ENCODE assay signal across 20 cellular contexts in the genomic region with DNA sequence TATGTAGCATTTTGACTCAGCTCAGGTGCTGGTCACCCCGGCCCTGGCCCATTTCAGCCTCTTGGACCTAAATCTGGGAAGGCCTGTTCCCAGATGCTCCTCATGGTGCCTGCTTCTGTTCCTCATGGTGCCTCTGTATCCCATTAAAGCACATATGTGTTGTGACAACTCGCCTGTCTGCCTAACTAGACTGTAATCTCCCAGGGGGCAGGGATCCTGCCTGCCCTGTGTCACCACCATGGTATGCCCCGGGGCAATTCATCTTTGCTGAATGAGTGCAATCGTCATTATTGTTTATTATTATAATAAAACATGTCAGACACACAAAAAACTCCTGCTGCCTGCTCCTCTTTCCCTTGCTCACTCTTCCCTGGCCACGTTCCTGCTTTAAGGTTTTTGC.
"Had no signal": no experiment of that assay in that cellular context is flagged by ENCODE, and none has a peak within 500 bp of the region (broad histone marks: within the 10 kb centered on the region; RNA-seq: fewer than 3 reads in every experiment).

No MANE protein-coding gene starts in this region.

- H3K4me1 ChIP-seq: gastroesophageal sphincter, heart left ventricle, upper lobe of right lung had no signal

- ATAC-seq: activated T-cell treated with anti-CD3 and anti-CD28 coated beads, Interleukin-2, amount 50 U/mL, for 72 hours; gastroesophageal sphincter; heart left ventricle; left cardiac atrium; sciatic nerve; stimulated activated naive B cell treated with anti-CD40 and anti-IgM and Interleukin-4, amounts not matched to agents 10 μg/mL and 1 μg/mL and 100 μg/mL, for 72 hours; upper lobe of right lung had no signal

- H3K36me3 ChIP-seq: cardiac muscle cell, gastroesophageal sphincter, heart left ventricle, upper lobe of right lung had no signal

- DNase-seq: activated CD4-positive, alpha-beta memory T cell treated with anti-CD3 and anti-CD28 coated beads, Interleukin-2, amount 10 ng/mL, durations not matched to agents 7 days and 5 days; activated CD4-positive, alpha-beta T cell treated with anti-CD3 and anti-CD28 coated beads for 4 hours; activated CD4-positive, CD25-positive, alpha-beta regulatory T cell; activated effector memory CD4-positive, alpha-beta T cell treated with Interleukin-2 at 50 U/mL for 16 hours; activated naive CD4-positive, alpha-beta T cell treated with anti-CD3 and anti-CD28 coated beads for 36 hours; activated naive CD8-positive, alpha-beta T cell treated with anti-CD3 and anti-CD28 coated beads, Interleukin-2, amount 10 ng/mL, durations not matched to agents 7 days and 5 days; activated T-cell treated with anti-CD3 and anti-CD28 coated beads, Interleukin-2, amount 50 U/mL, for 72 hours; dermis blood vessel endothelial cell; effector CD8-positive, alpha-beta T cell; heart left ventricle; islet precursor cell; left cardiac atrium; occipital lobe; small intestine; stimulated activated CD4-positive, alpha-beta T cell treated with anti-CD3 and anti-CD28 coated beads, Interleukin-2, amount 100 ng/mL, for 24 hours; stimulated activated naive B cell treated with anti-CD40 and anti-IgM and Interleukin-4, amounts not matched to agents 10 μg/mL and 1 μg/mL and 100 μg/mL, for 72 hours; upper lobe of right lung had no signal

- H3K27me3 ChIP-seq: cardiac muscle cell, gastroesophageal sphincter, heart left ventricle, upper lobe of right lung had no signal

- H3K4me3 ChIP-seq: cardiac muscle cell, gastroesophageal sphincter, heart left ventricle, upper lobe of right lung had no signal

- H3K9me3 ChIP-seq: gastroesophageal sphincter, upper lobe of right lung had no signal
